ENCODE assay signal across 8 cellular contexts in genomic region chr4:26861434-26862186, GRCh38. TPM values are rescaled to one million over a fixed set of nuclear protein-coding genes. Genes with fewer than 3 reads are reported as not detected.
DNase-seq lines count a peak whose midpoint lies in the region; ATAC-seq and TF ChIP-seq lines count a peak whose summit lies in the region.

No MANE protein-coding gene starts in this region.

- TF ChIP-seq CTCF in epithelial cell of proximal tubule (conservative IDR thresholded peaks at IDR 0.05; ENCODE audit: low read depth, low read length): no peak

- peak; percentile 33 for ATAC-seq in GM19372 (IDR thresholded peaks at IDR 0.05; ENCODE audit: low read depth, unreplicated experiment)
- peak; percentile 17 for ATAC-seq in HG03469 (IDR thresholded peaks at IDR 0.05; ENCODE audit: unreplicated experiment)

- peak overlapping the region; percentile 82 for H3K4me3 ChIP-seq in epithelial cell of proximal tubule (ENCODE audit: low read depth, low read length)
- peak overlapping the region; percentile 88 to 91 for H3K4me3 ChIP-seq in muscle layer of colon (ENCODE audit: low read depth in 1 of 2, low read length in 2 of 2)

- peaks cover 34% of the 10 kb centered on the region for H3K4me1 ChIP-seq in muscle layer of colon (ENCODE audit: insufficient read depth, low read length)

- peak overlapping the region; percentile 85 for H3K27ac ChIP-seq in muscle layer of colon (ENCODE audit: low read depth, low read length)

- no peaks in the 10 kb centered on the region for H3K27me3 ChIP-seq in muscle layer of colon (ENCODE audit: control insufficient read depth in 1 of 2, insufficient read depth in 2 of 2, low read length in 2 of 2)

- H3K9me3 ChIP-seq in muscle layer of colon (ENCODE audit: low read length): no peaks in the 10 kb centered on the region

- DNase-seq in C1 segment of cervical spinal cord (lab: John Stamatoyannopoulos, UW): peak in 13 of 14 donors; percentile 21 to 82 (median 62)
- DNase-seq in NOMO-1 (lab: John Stamatoyannopoulos, UW; ENCODE audit: unreplicated experiment in 2 of 2): peak; percentile 29 to 50
- DNase-seq in activated T-cell treated with anti-CD3 and anti-CD28 coated beads for 24 hours (ENCODE audit: low read depth): peak; percentile 63
- no peak for DNase-seq in epithelial cell of proximal tubule (ENCODE audit: low read depth)
- DNase-seq in stimulated activated CD8-positive, alpha-beta memory T cell treated with anti-CD3 and anti-CD28 coated beads, Interleukin-7, amount 100 ng/mL, for 4 hours (ENCODE audit: low read depth in 2 of 2): peak; percentile 62 to 67

- H3K9ac ChIP-seq in muscle layer of colon (ENCODE audit: low read length): peak overlapping the region; percentile 60

- H3K36me3 ChIP-seq in muscle layer of colon (ENCODE audit: insufficient read depth, low read length): no peaks in the 10 kb centered on the region

RNA-seq across cellular contexts. Expression of gene STIM2, which starts 1.0 kb away (rescaled TPM):
- 7.0 and 15.8 TPM in 2 replicates for total RNA-seq in epithelial cell of proximal tubule
